ENCODE assay signal across 14 cellular contexts in genomic region chr11:306645-307371, GRCh38. TPM values are rescaled to one million over a fixed set of nuclear protein-coding genes. Genes with fewer than 3 reads are reported as not detected.
A peak's percentile ranks its signal among the peaks of the same experiment; 100 is the strongest.
DNase-seq lines count a peak whose midpoint lies in the region; ATAC-seq and TF ChIP-seq lines count a peak whose summit lies in the region.
"Had no signal": no experiment of that assay in that cellular context is flagged by ENCODE, and none has a peak within 500 bp of the region (broad histone marks: within the 10 kb centered on the region; RNA-seq: fewer than 3 reads in every experiment).

No MANE protein-coding gene starts in this region.

- no peaks in the 10 kb centered on the region for H3K9me3 ChIP-seq in heart right ventricle
- H3K9me3 ChIP-seq in neuronal stem cell (replicated peaks in 1 of 2; ENCODE audit: control insufficient read depth in 2 of 2, insufficient read depth in 1 of 2, low read depth in 1 of 2, low read length in 2 of 2), result peaks cover 4 to 7% of the 10 kb centered on the region in 2 donors
- no peaks in the 10 kb centered on the region for H3K9me3 ChIP-seq in OCI-LY7 (ENCODE audit: low read length)

- peaks cover 3% of the 10 kb centered on the region for H3K79me1 ChIP-seq in neuronal stem cell (ENCODE audit: low read depth, low read length)

- peaks cover 30 to 44% of the 10 kb centered on the region in 2 donors for H3K4me1 Mint-ChIP-seq in effector memory CD8-positive, alpha-beta T cell (ENCODE audit: low read depth in 2 of 2)

- H3K23ac ChIP-seq in neuronal stem cell (ENCODE audit: low read depth, low read length, poor library complexity), result peak overlapping the region; percentile 13

- peak overlapping the region; percentile 94 for H3K18ac ChIP-seq in neuronal stem cell (ENCODE audit: low read length)

- TF ChIP-seq CTCF in heart right ventricle (IDR thresholded peaks at IDR 0.05), result no peak
- no peak for TF ChIP-seq CTCF in OCI-LY7 (conservative IDR thresholded peaks at IDR 0.05; ENCODE audit: low read length)

- peak overlapping the region; percentile 60 for H4K91ac ChIP-seq in neuronal stem cell (ENCODE audit: low read depth, low read length, poor library complexity)

- peak overlapping the region; percentile 72 for H3K4ac ChIP-seq in neuronal stem cell (ENCODE audit: low read length)

- H3K27me3 ChIP-seq in heart right ventricle (peaks cover 0 to 13% (median 0%) of the 10 kb centered on the region in 7 donors), neuronal stem cell (ENCODE audit: control insufficient read depth in 3 of 3, insufficient read depth in 3 of 3, low read depth in 1 of 3, low read length in 3 of 3) (no peaks in the 10 kb centered on the region)

- H3K4me3 Mint-ChIP-seq in effector memory CD8-positive, alpha-beta T cell, result peak overlapping the region; percentile 89 to 91

- H3K9ac ChIP-seq in neuronal stem cell (ENCODE audit: low read depth, low read length, poor library complexity), result no peak overlapping the region

- peaks cover 5 to 49% (median 27%) of the 10 kb centered on the region in 9 donors for H3K4me1 ChIP-seq in heart right ventricle
- H3K4me1 ChIP-seq in neuronal stem cell (ENCODE audit: control insufficient read depth in 2 of 2, insufficient read depth in 1 of 2, low read depth in 1 of 2, low read length in 2 of 2), result peaks cover 28 to 34% of the 10 kb centered on the region in 2 donors
- H3K4me1 ChIP-seq in OCI-LY7 (ENCODE audit: insufficient read depth, low read length, poor library complexity, severe bottlenecking), result peaks cover 34% of the 10 kb centered on the region

- peak overlapping the region; percentile 32 for H2BK12ac ChIP-seq in neuronal stem cell (ENCODE audit: low read length)

- peak overlapping the region; percentile 87 to 95 for H3K27ac Mint-ChIP-seq in effector memory CD8-positive, alpha-beta T cell

- peak overlapping the region; percentile 69 for H2BK5ac ChIP-seq in neuronal stem cell (ENCODE audit: low read length)

- intact Hi-C loops in heart right ventricle (cut with DNase I) (loop anchor here in 2 of 10 donors (5.0 to 10.0 kb wide), 2 partner anchors 48 to 50 kb away; no protein-coding TSS in a partner anchor), left ventricle myocardium superior (cut with micrococcal nuclease) (no loop called here), OCI-LY7 (cut with micrococcal nuclease; ENCODE audit: unreplicated experiment) (loop anchor here (10.0 kb wide), 1 partner anchor 52 kb away; no protein-coding TSS in a partner anchor), left colon (cut with DNase I, micrococcal nuclease) (loop anchor here in 1 of 2 donors (10.0 kb wide), 1 partner anchor 48 kb away; no protein-coding TSS in a partner anchor)

- H3K4me2 ChIP-seq in neuronal stem cell (ENCODE audit: insufficient read depth, low read length, poor library complexity, severe bottlenecking) (no peak overlapping the region), OCI-LY7 (ENCODE audit: low read length) (no peak overlapping the region)

- H4K8ac ChIP-seq in neuronal stem cell (ENCODE audit: low read depth, low read length), result no peak overlapping the region

- POLR2A ChIA-PET in OCI-LY7 (lab: Charles Lee), result interaction anchor here (0.7 to 1.2 kb wide), 2 partner anchors 10 to 24 kb away, joined by 3 to 4 read pairs; no protein-coding TSS in a partner anchor

- H3K27me3 Mint-ChIP-seq in effector memory CD8-positive, alpha-beta T cell, result no peaks in the 10 kb centered on the region

- peak overlapping the region; percentile 90 for H2BK15ac ChIP-seq in neuronal stem cell (ENCODE audit: low read length)

- H3K36me3 ChIP-seq in heart right ventricle (peaks cover 0 to 10% (median 0%) of the 10 kb centered on the region in 9 donors), neuronal stem cell (replicated peaks in 1 of 2; ENCODE audit: control insufficient read depth in 2 of 2, insufficient read depth in 2 of 2, low read length in 2 of 2) (peaks cover 0 to 4% of the 10 kb centered on the region in 2 donors), OCI-LY7 (ENCODE audit: insufficient read depth, low read length) (no peaks in the 10 kb centered on the region)

- CTCF ChIA-PET in OCI-LY7 (lab: Charles Lee; ENCODE audit: unreplicated experiment), result interaction anchor here (1.5 kb wide), 1 partner anchor 34 kb away, joined by 5 read pairs; no protein-coding TSS in a partner anchor

- peak overlapping the region in 2 of 10 donors; percentile 70 to 71 for H3K4me3 ChIP-seq in heart right ventricle
- no peak overlapping the region for H3K4me3 ChIP-seq in neuronal stem cell (ENCODE audit: low read length in 2 of 2)
- no peak overlapping the region for H3K4me3 ChIP-seq in OCI-LY7 (ENCODE audit: low read depth, low read length, poor library complexity, severe bottlenecking)

- peak overlapping the region; percentile 22 for H2AK5ac ChIP-seq in neuronal stem cell (ENCODE audit: low read depth, low read length)

- WGBS in heart right ventricle, 2 donors, result 90% methylated on average over 17 of the region's 17 CpGs
- WGBS in neuronal stem cell (ENCODE audit: extremely low coverage in 2 of 2, insufficient read length in 2 of 2, insufficient replicate concordance in 1 of 2), 2 donors, result no CpG with 5 or more reads among the region's 17 CpGs

- H3K9me3 Mint-ChIP-seq in effector memory CD8-positive, alpha-beta T cell, result no peaks in the 10 kb centered on the region

- peak overlapping the region; percentile 25 for H3K14ac ChIP-seq in neuronal stem cell (ENCODE audit: low read length)

- H3K9me2 ChIP-seq in OCI-LY7 (ENCODE audit: insufficient read depth, low read length), result no peaks in the 10 kb centered on the region

- no peaks in the 10 kb centered on the region for H4K20me1 ChIP-seq in OCI-LY7 (ENCODE audit: insufficient read depth, low read length)

- peak overlapping the region; percentile 66 to 97 (median 88) for H3K27ac ChIP-seq in heart right ventricle
- H3K27ac ChIP-seq in neuronal stem cell (replicated peaks; ENCODE audit: low read length), result peak overlapping the region; percentile 7
- H3K27ac ChIP-seq in OCI-LY7 (ENCODE audit: low read depth, low read length, poor library complexity, severe bottlenecking), result no peak overlapping the region

- ATAC-seq in heart right ventricle, result no peak
- ATAC-seq in left ventricle myocardium superior, result no peak
- ATAC-seq in effector memory CD8-positive, alpha-beta T cell (replicated peaks), result no peak
- ATAC-seq in left colon, result no peak

- DNase-seq in heart right ventricle (peak in 1 of 2 donors; percentile 19), left ventricle myocardium superior (no peak), neuronal stem cell (ENCODE audit: low spot score) (no peak), OCI-LY7 (ENCODE audit: low spot score) (no peak), cerebellum (ENCODE audit: low spot score) (no peak), left colon (no peak)
- no peak for DNase-seq in effector memory CD8-positive, alpha-beta T cell
- no peak for DNase-seq in activated effector memory CD4-positive, alpha-beta T cell treated with anti-CD3 and anti-CD28 coated beads, Interleukin-2, amount 50 U/mL, for 16 hours
- DNase-seq: activated CD4-positive, alpha-beta T cell treated with anti-CD3 and anti-CD28 coated beads for 1 hour; foreskin melanocyte; NCI-H1436 treated with DMSO at 0.1 percent for 48 hours; stimulated activated CD4-positive, alpha-beta T cell treated with anti-CD3 and anti-CD28 coated beads, Interleukin-4, amount 100 ng/mL, for 1 hour had no signal

- peak overlapping the region; percentile 68 for H2BK120ac ChIP-seq in neuronal stem cell (ENCODE audit: low read depth, low read length)

- H3K36me3 Mint-ChIP-seq in effector memory CD8-positive, alpha-beta T cell (ENCODE audit: insufficient read depth), result peaks cover 41% of the 10 kb centered on the region

- no TSS peak for BruUV-seq in OCI-LY7 (replicated peaks; lab: Mats Ljungman, UMichigan)

- no peaks in the 10 kb centered on the region for H3K79me2 ChIP-seq in OCI-LY7 (ENCODE audit: insufficient read depth, low read depth, low read length)

- H2AFZ ChIP-seq in neuronal stem cell (ENCODE audit: low read length) (no peak overlapping the region), OCI-LY7 (ENCODE audit: low read length) (no peak overlapping the region)

RNA-seq across cellular contexts. Expression of gene IFITM2, which starts 0.8 kb away (rescaled TPM):
- total RNA-seq in heart right ventricle (100 to 1,000 TPM in 7 of 10 donors, 10 to 100 TPM in 3; 57.2 to 333 (median 144) TPM), left ventricle myocardium superior (200 TPM), OCI-LY7 (2022) (110 and 117 TPM in 2 replicates), cerebellum (4.5 TPM), left colon (100 to 1,000 TPM in 1 of 2 donors, 10 to 100 TPM in 1; 87.7 to 133 TPM)
- 100 to 1,000 TPM; 423 to 843 TPM for polyA plus RNA-seq in heart right ventricle
- 660 TPM for polyA plus RNA-seq in neuronal stem cell (2013, experiment 1 of 2)
- 657 TPM for polyA plus RNA-seq in neuronal stem cell (2013, experiment 2 of 2)
- total RNA-seq in OCI-LY7 (2014; rRNA removed; shearing (Covaris generic)), result 9.5 and 22.1 TPM in 2 replicates

RNA-seq across cellular contexts. Expression of gene IFITM1, which starts 7.0 kb away (rescaled TPM):
- total RNA-seq in heart right ventricle, result 100 to 1,000 TPM in 4 of 10 donors, 10 to 100 TPM in 6; 51.6 to 182 (median 94.9) TPM
- polyA plus RNA-seq in heart right ventricle, result 100 to 1,000 TPM; 235 to 427 TPM
- 101 TPM for total RNA-seq in left ventricle myocardium superior
- polyA plus RNA-seq in neuronal stem cell (2013, experiment 1 of 2), result 171 TPM
- 162 TPM for polyA plus RNA-seq in neuronal stem cell (2013, experiment 2 of 2)
- total RNA-seq in OCI-LY7 (2014; rRNA removed; shearing (Covaris generic)), result 30.3 and 36.4 TPM in 2 replicates
- 72.4 TPM in 2 replicates for total RNA-seq in OCI-LY7 (2022)
- total RNA-seq in cerebellum, result 33.8 TPM
- total RNA-seq in left colon, result 100 to 1,000 TPM in 1 of 2 donors, 10 to 100 TPM in 1; 85.6 to 127 TPM

RNA-seq across cellular contexts. Expression of gene IFITM5, which starts 7.5 kb away (rescaled TPM):
- total RNA-seq in heart right ventricle (not detected), left ventricle myocardium superior (not detected), OCI-LY7 (2022) (not detected in 2 replicates), cerebellum (not detected), left colon (not detected)
- polyA plus RNA-seq in heart right ventricle, result not detected
- not detected for polyA plus RNA-seq in neuronal stem cell (2013, experiment 1 of 2)
- polyA plus RNA-seq in neuronal stem cell (2013, experiment 2 of 2), result 0.06 TPM
- not detected in 2 replicates for total RNA-seq in OCI-LY7 (2014; rRNA removed; shearing (Covaris generic))
- total RNA-seq: mucosa of gallbladder had no signal
- polyA plus RNA-seq: BJ had no signal

RNA-seq across cellular contexts. Expression of gene IFITM3, which starts 13.9 kb away (rescaled TPM):
- total RNA-seq in heart right ventricle (100 to 1,000 TPM in 9 of 10 donors, 10 to 100 TPM in 1; 94.1 to 591 (median 172) TPM), left ventricle myocardium superior (259 TPM), OCI-LY7 (2022) (1.5 and 2.2 TPM in 2 replicates), cerebellum (19.1 TPM), left colon (100 to 1,000 TPM; 118 to 136 TPM)
- 1,000 to 10,000 TPM in 1 of 2 donors, 100 to 1,000 TPM in 1; 676 to 1,409 TPM for polyA plus RNA-seq in heart right ventricle
- 629 TPM for polyA plus RNA-seq in neuronal stem cell (2013, experiment 1 of 2)
- polyA plus RNA-seq in neuronal stem cell (2013, experiment 2 of 2), result 604 TPM
- 0.95 and 1.5 TPM in 2 replicates for total RNA-seq in OCI-LY7 (2014; rRNA removed; shearing (Covaris generic))

RNA-seq across cellular contexts. Expression of gene PGGHG, which starts 17.9 kb away (rescaled TPM):
- total RNA-seq in heart right ventricle, result 10 to 100 TPM in 1 of 10 donors, 1 to 10 TPM in 9; 3.3 to 10.8 (median 5.9) TPM
- polyA plus RNA-seq in heart right ventricle, result 10 to 100 TPM; 15.9 to 45.3 TPM
- total RNA-seq in left ventricle myocardium superior, result 7.2 TPM
- 50.4 TPM for polyA plus RNA-seq in neuronal stem cell (2013, experiment 1 of 2)
- polyA plus RNA-seq in neuronal stem cell (2013, experiment 2 of 2), result 48.9 TPM
- 6.3 and 7.0 TPM in 2 replicates for total RNA-seq in OCI-LY7 (2014; rRNA removed; shearing (Covaris generic))
- 0.93 and 1.2 TPM in 2 replicates for total RNA-seq in OCI-LY7 (2022)
- 1.6 TPM for total RNA-seq in cerebellum
- total RNA-seq in left colon, result 10 to 100 TPM; 18.8 to 20.6 TPM
